8 cellular contexts compared by ENCODE assay signal in the genomic region with DNA sequence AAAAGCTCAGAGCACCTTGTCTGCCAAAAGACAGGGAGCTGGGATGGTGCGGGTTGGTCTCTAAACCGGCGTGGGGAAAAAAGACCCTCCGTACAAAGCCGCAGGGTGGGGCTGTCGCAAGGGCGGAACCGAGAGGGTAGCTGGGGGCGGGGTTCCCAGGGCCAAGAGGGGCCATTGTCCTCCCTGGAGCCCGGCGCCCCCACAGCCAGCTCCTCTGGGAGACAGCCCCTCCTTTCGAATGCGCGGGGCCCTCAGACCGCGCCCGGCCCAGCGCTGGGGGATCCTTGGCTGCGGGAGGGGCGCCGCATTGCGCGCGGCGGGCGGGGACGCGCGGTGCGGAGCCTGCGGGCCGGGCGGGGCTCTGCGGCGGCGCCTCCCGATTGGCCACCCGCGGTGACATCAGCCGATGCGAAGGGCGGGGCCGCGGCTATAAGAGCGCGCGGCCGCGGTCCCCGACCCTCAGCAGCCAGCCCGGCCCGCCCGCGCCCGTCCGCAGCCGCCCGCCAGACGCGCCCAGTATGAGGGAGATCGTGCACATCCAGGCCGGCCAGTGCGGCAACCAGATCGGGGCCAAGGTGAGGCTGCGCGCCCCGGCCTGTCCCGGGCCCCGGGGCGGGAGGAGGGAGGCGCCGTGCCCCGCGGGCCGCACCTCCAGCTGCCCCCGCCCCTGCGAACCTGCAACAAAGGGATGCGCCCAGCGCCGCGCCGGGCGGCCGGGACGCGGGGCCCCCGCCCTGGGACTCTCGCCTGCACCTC. TPM values are rescaled to one million over a fixed set of nuclear protein-coding genes. Genes with fewer than 3 reads are reported as not detected.
DNase-seq lines count a peak whose midpoint lies in the region; ATAC-seq, FAIRE-seq and TF ChIP-seq lines count a peak whose summit lies in the region.

A gene (plus strand): TSS at position 459 of the 756 bp plus-strand sequence. CDS start 60 bp downstream, at position 519.

- DNase-seq in AG08395 (ENCODE audit: low spot score) (peak; percentile 96), GM12865 (ENCODE audit: low read depth) (peak; percentile 63), NCI-H1092 (lab: John Stamatoyannopoulos, UW) (peak; percentile 70), T1000 (lab: John Stamatoyannopoulos, UW) (peak; percentile 76), H1 (ENCODE audit: low read depth in 1 of 2, low spot score in 2 of 2) (peak in 1 of 2 experiments; percentile 93), lower leg skin (ENCODE audit: low spot score in 2 of 2) (no peak)

- TF ChIP-seq CTCF in GM12865 (IDR thresholded peaks at IDR 0.05; ENCODE audit: insufficient read depth, low read depth, low read length, missing control alignments) (no peak), H1 (IDR thresholded peaks at IDR 0.05; ENCODE audit: control extremely low read depth in 1 of 3, insufficient read depth in 1 of 3, low read depth in 1 of 3, low read length in 3 of 3) (no peak), lower leg skin (IDR thresholded peaks at IDR 0.05) (no peak)

- H3K23ac ChIP-seq in H1 (ENCODE audit: insufficient read length): no peak within 1 kb of the TSS

- peak within 1 kb of the TSS; percentile 39; the same call in 1 of the 2 replicates for H3K27ac ChIP-seq in H1 (ENCODE audit: low read depth, low read length)
- H3K27ac ChIP-seq in subcutaneous abdominal adipose tissue (ENCODE audit: low read depth, low read length): no peak within 1 kb of the TSS

- peaks cover 26% of the 10 kb centered on the region for H3K23me2 ChIP-seq in H1 (ENCODE audit: low read depth, low read length)

- H3K4me3 ChIP-seq in GM12865 (ENCODE audit: low read depth, low read length) (peak within 1 kb of the TSS; percentile 44), H1 (ENCODE audit: extremely low read depth in 1 of 4, insufficient read depth in 2 of 4, low read depth in 3 of 4, low read length in 4 of 4) (peak within 1 kb of the TSS; percentile 65 to 95 (median 72)), lower leg skin (ENCODE audit: low read depth, poor library complexity, severe bottlenecking) (peak within 1 kb of the TSS; percentile 27), subcutaneous abdominal adipose tissue (ENCODE audit: low read depth in 1 of 5, low read length in 5 of 5) (peak within 1 kb of the TSS in 4 of 5 donors; percentile 39 to 61 (median 48))

- peak within 1 kb of the TSS; percentile 77 for H3K56ac ChIP-seq in H1 (replicated peaks; ENCODE audit: insufficient read length, low read depth, low read length)

- 1% methylated on average over 19 of the region's 88 CpGs; no CpG with 5 or more reads in 1 of the 2 experiments for WGBS in H1 (ENCODE audit: extremely low coverage in 1 of 2, insufficient coverage in 1 of 2, insufficient read length in 1 of 2, insufficient replicate concordance in 2 of 2, low coverage in 1 of 2, low lambda C conversion rate in 2 of 2, missing lambda C conversion rate in 1 of 2), 2 experiments
- 1% methylated on average over 22 to 66 of the region's 88 CpGs for WGBS in lower leg skin, 2 donors

- no peak within 1 kb of the TSS for H2BK120ac ChIP-seq in H1 (replicated peaks; ENCODE audit: low read depth, low read length)

- ATAC-seq in GM21390 (IDR thresholded peaks at IDR 0.05; ENCODE audit: unreplicated experiment): no peak

- no peak within 1 kb of the TSS; the same call in 1 of the 2 replicates for H2AK5ac ChIP-seq in H1 (ENCODE audit: low read depth, low read length)

- peak within 1 kb of the TSS; percentile 82 to 96 for H3K4me2 ChIP-seq in H1 (ENCODE audit: insufficient read depth in 1 of 2, low read depth in 2 of 2, low read length in 2 of 2)

- peak within 1 kb of the TSS; percentile 95; the same call in 1 of the 2 replicates for H2BK15ac ChIP-seq in H1 (ENCODE audit: low read length)

- POLR2A ChIA-PET in H1 (lab: Charles Lee; ENCODE audit: partially characterized antibody): interaction anchor here (0.5 to 6.5 kb wide), 40 partner anchors 8 to 237 kb away, joined by 3 to 71 read pairs (median 4); a partner anchor contains a TSS

- 0 out of 2 replicates have a peak within 1 kb of the TSS, but pooled peaks have one; percentile 60 for H2BK12ac ChIP-seq in H1 (ENCODE audit: low read depth, low read length)

- peak within 1 kb of the TSS; percentile 97 for H3K18ac ChIP-seq in H1 (ENCODE audit: extremely low read depth, low read length)

- H4K20me1 ChIP-seq in H1 (replicated peaks in 1 of 2; ENCODE audit: control insufficient read depth in 1 of 2, insufficient read depth in 2 of 2, low read length in 2 of 2): peaks cover 5 to 14% of the 10 kb centered on the region in 2 experiments

- H3K27me3 ChIP-seq in H1 (replicated peaks in 1 of 4; ENCODE audit: control insufficient read depth in 3 of 4, extremely low read depth in 1 of 4, insufficient read depth in 3 of 4, low read length in 3 of 4) (peaks cover 0 to 19% (median 16%) of the 10 kb centered on the region in 4 experiments; a peak in 6 of 7 replicates), subcutaneous abdominal adipose tissue (ENCODE audit: control insufficient read depth in 5 of 5, insufficient read depth in 4 of 5, low read length in 5 of 5) (peaks cover 29 to 69% (median 49%) of the 10 kb centered on the region in 5 donors)

- CTCF ChIA-PET in H1 (lab: Charles Lee; ENCODE audit: partially characterized antibody): interaction anchor here (0.9 to 8.7 kb wide), 5 partner anchors 13 to 225 kb away, joined by 3 to 70 read pairs (median 4); no protein-coding TSS in a partner anchor

- intact Hi-C loops in lower leg skin (cut with DNase I; ENCODE audit: low total_unique reads): no loop called here

- H3K4ac ChIP-seq in H1 (replicated peaks; ENCODE audit: insufficient read length, low read depth, low read length): peak within 1 kb of the TSS; percentile 84

- 0 out of 4 replicates have a peak, but pooled peaks of 1 of the 2 experiments have one; percentile 8 for TF ChIP-seq RAD21 in H1 (IDR thresholded peaks at IDR 0.05 in 1 of 2, conservative IDR thresholded peaks at IDR 0.05 in 1 of 2; ENCODE audit: low read depth in 2 of 2, low read length in 2 of 2)

- peaks cover 0 to 5% of the 10 kb centered on the region in 2 experiments; a peak in 2 of 4 replicates for H3K79me2 ChIP-seq in H1 (ENCODE audit: control insufficient read depth in 1 of 2, insufficient read depth in 2 of 2, low read length in 2 of 2)

- H2BK20ac ChIP-seq in H1 (ENCODE audit: low read length): no peak within 1 kb of the TSS

- H3K9ac ChIP-seq in H1 (replicated peaks in 1 of 4; ENCODE audit: extremely low read depth in 1 of 4, low read depth in 3 of 4, low read length in 3 of 4): peak within 1 kb of the TSS; percentile 35 to 73 (median 56); a peak in 6 of 7 replicates
- H3K9ac ChIP-seq in subcutaneous abdominal adipose tissue (ENCODE audit: low read length in 5 of 5): peak within 1 kb of the TSS in 2 of 5 donors; percentile 30 to 35

- peaks cover 6% of the 10 kb centered on the region; the same call in 1 of the 2 replicates for H3K79me1 ChIP-seq in H1 (ENCODE audit: low read depth, low read length)

- H3K36me3 ChIP-seq in H1 (ENCODE audit: control insufficient read depth in 2 of 4, insufficient read depth in 4 of 4, low read length in 3 of 4) (no peaks in the 10 kb centered on the region), subcutaneous abdominal adipose tissue (ENCODE audit: control insufficient read depth in 5 of 5, insufficient read depth in 5 of 5, low read length in 5 of 5) (no peaks in the 10 kb centered on the region)

- peaks cover 0 to 32% (median 22%) of the 10 kb centered on the region in 4 experiments; a peak in 6 of 7 replicates for H3K4me1 ChIP-seq in H1 (replicated peaks in 1 of 4; ENCODE audit: control insufficient read depth in 3 of 4, insufficient read depth in 4 of 4, low read length in 3 of 4)
- peaks cover 0 to 60% (median 41%) of the 10 kb centered on the region in 5 donors for H3K4me1 ChIP-seq in subcutaneous abdominal adipose tissue (ENCODE audit: control insufficient read depth in 5 of 5, insufficient read depth in 5 of 5, low read length in 5 of 5)

- H2BK5ac ChIP-seq in H1 (ENCODE audit: low read depth, low read length): peak within 1 kb of the TSS; percentile 85; the same call in 1 of the 2 replicates

- H2AFZ ChIP-seq in H1 (ENCODE audit: low read length): no peak within 1 kb of the TSS; the same call in 1 of the 2 replicates

- TF ChIP-seq EP300 in H1 (IDR thresholded peaks at IDR 0.05; ENCODE audit: borderline replicate concordance in 1 of 2, low read depth in 2 of 2, low read length in 2 of 2): no peak

- H3K14ac ChIP-seq in H1 (ENCODE audit: insufficient read length): no peak within 1 kb of the TSS

- H4K8ac ChIP-seq in H1 (ENCODE audit: extremely low read depth, insufficient read depth, low read length): peak within 1 kb of the TSS; percentile 87

- peak within 1 kb of the TSS; percentile 79 for H4K91ac ChIP-seq in H1 (replicated peaks; ENCODE audit: insufficient read length, low read length)

- H4K5ac ChIP-seq in H1 (ENCODE audit: insufficient read length, low read depth, low read length): peak within 1 kb of the TSS; percentile 82

- peak in 1 of 2 experiments; percentile 97; a peak in 2 of 3 replicates for TF ChIP-seq POLR2A in H1 (IDR thresholded peaks at IDR 0.05; ENCODE audit: control extremely low read depth in 1 of 2, low read depth in 2 of 2, low read length in 2 of 2)
- no peak for TF ChIP-seq POLR2A in lower leg skin (IDR thresholded peaks at IDR 0.05)

- FAIRE-seq in H1 (lab: Jason Lieb, UNC): no peak

- H3K9me3 ChIP-seq in H1 (ENCODE audit: insufficient read depth in 2 of 2, low read depth in 1 of 2, low read length in 1 of 2) (no peaks in the 10 kb centered on the region), subcutaneous abdominal adipose tissue (ENCODE audit: control insufficient read depth in 5 of 5, low read length in 5 of 5) (peaks cover 0 to 3% (median 0%) of the 10 kb centered on the region in 5 donors)

TF ChIP-seq in H1, 55 proteins besides CTCF, POLR2A, EP300 and RAD21 (continues in another document):
- TF ChIP-seq, protein P1, sequence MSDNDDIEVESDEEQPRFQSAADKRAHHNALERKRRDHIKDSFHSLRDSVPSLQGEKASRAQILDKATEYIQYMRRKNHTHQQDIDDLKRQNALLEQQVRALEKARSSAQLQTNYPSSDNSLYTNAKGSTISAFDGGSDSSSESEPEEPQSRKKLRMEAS (IDR thresholded peaks at IDR 0.05): peak; percentile 20; the same call in 1 of the 2 replicates
- TF ChIP-seq RBBP5 (IDR thresholded peaks at IDR 0.05; ENCODE audit: borderline replicate concordance, low read depth, low read length) (no peak; the same call in 1 of the 2 replicates), GTF2F1 (IDR thresholded peaks at IDR 0.05; ENCODE audit: borderline replicate concordance, low read depth, low read length) (0 out of 2 replicates have a peak, but pooled peaks have one; percentile 44)

RNA-seq across cellular contexts. Expression of the gene that starts here (rescaled TPM):
- total RNA-seq in H1 (2021; fragmentation: NEBNext Ultra II Directional; extraction: Animal tissue kit (Norgen Biotek cat#: 25700)): 275 and 292 TPM in 2 replicates
- 393 and 420 TPM in 2 replicates for polyA plus RNA-seq in H1 (2011; rRNA removed)
- polyA plus RNA-seq in H1 (2011; cell fraction: cytosol; rRNA removed): 210 TPM
- polyA plus RNA-seq in H1 (2011; cell fraction: nucleus; rRNA removed): 252 TPM
- polyA plus RNA-seq in H1 (2012, experiment 1 of 2): 287 to 415 TPM (median 389 TPM) in 4 replicates
- polyA plus RNA-seq in H1 (2012, experiment 2 of 2): 421 TPM
- polyA plus RNA-seq in H1 (2013, experiment 1 of 2): 211 TPM
- 208 TPM for polyA plus RNA-seq in H1 (2013, experiment 2 of 2)
- polyA minus RNA-seq in H1 (2011; rRNA and poly(A)+ RNA removed): 165 and 205 TPM in 2 replicates
- 155 TPM for polyA minus RNA-seq in H1 (2011; cell fraction: cytosol; rRNA and poly(A)+ RNA removed)
- 91.3 TPM for polyA minus RNA-seq in H1 (2011; cell fraction: nucleus; rRNA and poly(A)+ RNA removed)
- 1 to 10 TPM; 1.9 to 7.4 (median 3.9) TPM for total RNA-seq in lower leg skin

Comparison
In these comparisons a context has a peak if more than half of its experiments do, and no peak if none do; other contexts are left out.
1. RNA of the gene that starts here (total RNA-seq): 275 to 292 TPM in H1; 1.9 to 7.4 TPM in lower leg skin; every median in the first group is over 10 times any median in the second.
2. DNase-seq: peak in AG08395 (single experiment), GM12865 (single experiment), NCI-H1092 (single experiment) and T1000 (single experiment); none in lower leg skin (0 of 2).
3. Peak in every context shown above with its lines, with median percentiles within 50 percentile points of each other: H3K4me3 ChIP-seq.